Comparison of ENCODE assay signal across 8 cellular contexts in genomic region chr3:12993623-12994356, GRCh38.
A peak's percentile ranks its signal among the peaks of the same experiment; 100 is the strongest.
DNase-seq lines count a peak whose midpoint lies in the region; ATAC-seq and TF ChIP-seq lines count a peak whose summit lies in the region.

No MANE protein-coding gene starts in this region.

- peak overlapping the region; percentile 78 for H3K4me2 ChIP-seq in Karpas-422 (ENCODE audit: low read depth, low read length, poor library complexity, severe bottlenecking)

- H3K36me3 ChIP-seq in Karpas-422 (ENCODE audit: insufficient read depth, low read length): no peaks in the 10 kb centered on the region
- no peaks in the 10 kb centered on the region for H3K36me3 ChIP-seq in body of pancreas (replicated peaks in 1 of 2; ENCODE audit: insufficient read depth in 1 of 2, low read depth in 2 of 2)
- no peaks in the 10 kb centered on the region for H3K36me3 ChIP-seq in testis (ENCODE audit: low read depth, missing control alignments)

- H3K79me2 ChIP-seq in Karpas-422 (ENCODE audit: low read length): no peaks in the 10 kb centered on the region

- 0 to 2% methylated on average over 16 to 47 of the region's 107 CpGs for WGBS in body of pancreas, 2 donors
- WGBS in testis, 2 donors: 0 to 1% methylated on average over 8 to 69 of the region's 107 CpGs

- H4K20me1 ChIP-seq in Karpas-422 (ENCODE audit: insufficient read depth, low read depth, low read length): peaks cover 29% of the 10 kb centered on the region; the same call in 1 of the 2 replicates

- ATAC-seq in body of pancreas: peak; percentile 45
- ATAC-seq in left colon: peak; percentile 5

- H3K4me1 ChIP-seq in Karpas-422 (ENCODE audit: low read length) (peaks cover 7% of the 10 kb centered on the region), body of pancreas (peaks cover 39% of the 10 kb centered on the region), testis (peaks cover 9% of the 10 kb centered on the region)

- no peak for TF ChIP-seq CTCF in body of pancreas (IDR thresholded peaks at IDR 0.05)
- TF ChIP-seq CTCF in testis (IDR thresholded peaks at IDR 0.05): no peak

- H3K9me3 ChIP-seq in Karpas-422 (ENCODE audit: low read length) (no peaks in the 10 kb centered on the region), body of pancreas (no peaks in the 10 kb centered on the region), testis (no peaks in the 10 kb centered on the region)

- H2AFZ ChIP-seq in Karpas-422 (ENCODE audit: low read length): no peak overlapping the region

- H3K27ac ChIP-seq in Karpas-422 (ENCODE audit: low read length) (no peak overlapping the region), body of pancreas (peak overlapping the region; percentile 71 to 90 (median 87)), testis (peak overlapping the region in 1 of 2 donors; percentile 71)

- H3K9ac ChIP-seq in Karpas-422 (ENCODE audit: low read length): no peak overlapping the region

- peak overlapping the region; percentile 66; the same call in 1 of the 2 replicates for H3K4me3 ChIP-seq in Karpas-422 (ENCODE audit: low read length)
- H3K4me3 ChIP-seq in body of pancreas: peak overlapping the region; percentile 51 to 75
- H3K4me3 ChIP-seq in testis: peak overlapping the region; percentile 57 to 81

- TF ChIP-seq POLR2A in body of pancreas (IDR thresholded peaks at IDR 0.05): no peak
- TF ChIP-seq POLR2A in testis (IDR thresholded peaks at IDR 0.05): no peak

- DNase-seq in NOMO-1 (lab: John Stamatoyannopoulos, UW; ENCODE audit: unreplicated experiment in 2 of 2) (peak; percentile 5 to 9), NOMO-1 treated with dmso at 0.1 percent for 144 hours (lab: John Stamatoyannopoulos, UW; ENCODE audit: unreplicated experiment) (no peak), Karpas-422 (no peak), body of pancreas (peak in 3 of 4 donors; percentile 46 to 53 (median 47)), left colon (peak in 1 of 2 donors; percentile 61), testis (no peak), GM19240 (ENCODE audit: insufficient read length, low spot score) (no peak), NCI-H1092 treated with DMSO at 0.1 percent for 48 hours (lab: John Stamatoyannopoulos, UW) (no peak)

- H3K27me3 ChIP-seq in Karpas-422 (ENCODE audit: low read length) (no peaks in the 10 kb centered on the region), body of pancreas (no peaks in the 10 kb centered on the region), testis (no peaks in the 10 kb centered on the region)

- intact Hi-C loops in body of pancreas (cut with DNase I): no loop called here
- intact Hi-C loops in left colon (cut with DNase I, micrococcal nuclease): no loop called here
- intact Hi-C loops in testis (cut with DNase I; ENCODE audit: low total_unique reads): no loop called here

- no peaks in the 10 kb centered on the region for H3K9me2 ChIP-seq in Karpas-422 (replicated peaks; ENCODE audit: insufficient read depth, low read length)

Comparison
In these comparisons a context has a peak if more than half of its experiments do, and no peak if none do; other contexts are left out.
1. DNase-seq: peak in NOMO-1 (2 of 2) and body of pancreas (3 of 4); none in NOMO-1 treated with dmso at 0.1 percent for 144 hours (single experiment), Karpas-422 (single experiment), testis (single experiment), GM19240 (single experiment) and NCI-H1092 treated with DMSO at 0.1 percent for 48 hours (single experiment).
2. Peak in every context shown above with its lines, with median percentiles within 50 percentile points of each other: H3K4me3 ChIP-seq.